13 cellular contexts compared by ENCODE assay signal in genomic region chr10:11197854-11198253, GRCh38.
DNase-seq lines count a peak whose midpoint lies in the region; ATAC-seq and TF ChIP-seq lines count a peak whose summit lies in the region.
"Had no signal": no experiment of that assay in that cellular context is flagged by ENCODE, and none has a peak within 500 bp of the region (broad histone marks: within the 10 kb centered on the region; RNA-seq: fewer than 3 reads in every experiment).

No MANE protein-coding gene starts in this region.

- no peak for TF ChIP-seq CTCF in natural killer cell (IDR thresholded peaks at IDR 0.05)

- DNase-seq in activated CD4-positive, alpha-beta T cell treated with anti-CD3 and anti-CD28 coated beads for 36 hours = no peak
- no peak for DNase-seq in activated CD4-positive, alpha-beta T cell treated with anti-CD3 and anti-CD28 coated beads, Interleukin-2, amount 50 U/mL, for 4 hours
- DNase-seq in HEK293T (ENCODE audit: extremely low spot score) = no peak
- no peak for DNase-seq in adipocyte (ENCODE audit: low read depth)
- no peak for DNase-seq in natural killer cell
- no peak for DNase-seq in GM19238 (ENCODE audit: insufficient read length, low spot score)
- no peak for DNase-seq in T-helper 2 cell treated with Interferon-gamma antibody and Interleukin-4, amounts not matched to agents 5 μg/mL and 100 μg/mL, for 36 hours (ENCODE audit: low spot score)
- no peak for DNase-seq in OCI-M2 (lab: John Stamatoyannopoulos, UW; ENCODE audit: unreplicated experiment)
- DNase-seq: activated T-cell treated with anti-CD3 and anti-CD28 coated beads, Interleukin-2, amount 50 U/mL, for 48 hours; HFFc6; NCI-H2171 had no signal

- peak overlapping the region; percentile 92 for H3K27ac Mint-ChIP-seq in activated CD4-positive, alpha-beta T cell treated with anti-CD3 and anti-CD28 coated beads for 36 hours
- no peak overlapping the region for H3K27ac Mint-ChIP-seq in natural killer cell
- no peak overlapping the region for H3K27ac Mint-ChIP-seq in T-helper 2 cell treated with Interferon-gamma antibody and Interleukin-4, amounts not matched to agents 5 μg/mL and 100 μg/mL, for 36 hours
- H3K27ac Mint-ChIP-seq: HFFc6 had no signal

- peaks cover 91% of the 10 kb centered on the region for H3K36me3 Mint-ChIP-seq in activated CD4-positive, alpha-beta T cell treated with anti-CD3 and anti-CD28 coated beads for 36 hours (ENCODE audit: low read depth)
- peaks cover 7% of the 10 kb centered on the region for H3K36me3 Mint-ChIP-seq in natural killer cell
- peaks cover 85% of the 10 kb centered on the region for H3K36me3 Mint-ChIP-seq in T-helper 2 cell treated with Interferon-gamma antibody and Interleukin-4, amounts not matched to agents 5 μg/mL and 100 μg/mL, for 36 hours (ENCODE audit: low read depth)

- peak overlapping the region; percentile 46 for H3K9ac ChIP-seq in adipocyte (ENCODE audit: low read length)

- POLR2A ChIA-PET in activated CD4-positive, alpha-beta T cell treated with anti-CD3 and anti-CD28 coated beads for 36 hours (lab: Charles Lee) = no interaction called here
- POLR2A ChIA-PET in HEK293T (lab: Yijun Ruan, JAX) = no interaction called here

- peaks cover 10% of the 10 kb centered on the region for H3K4me1 ChIP-seq in adipocyte (ENCODE audit: control insufficient read depth, insufficient read depth, low read length)
- H3K4me1 ChIP-seq: pancreas had no signal

- CTCF ChIA-PET in activated CD4-positive, alpha-beta T cell treated with anti-CD3 and anti-CD28 coated beads for 36 hours (lab: Charles Lee) = interaction anchor here (0.8 to 1.8 kb wide), 3 partner anchors 8 to 92 kb away, joined by 3 to 7 read pairs (median 3); no protein-coding TSS in a partner anchor
- CTCF ChIA-PET in HEK293T (lab: Yijun Ruan, JAX) = interaction anchor here (0.7 kb wide), 1 partner anchor 8 kb away, joined by 3 read pairs; no protein-coding TSS in a partner anchor

- no peaks in the 10 kb centered on the region for H3K27me3 ChIP-seq in adipocyte (replicated peaks; ENCODE audit: control insufficient read depth, insufficient read depth, low read length)
- H3K27me3 ChIP-seq: pancreas had no signal

- H3K4me3 Mint-ChIP-seq in activated CD4-positive, alpha-beta T cell treated with anti-CD3 and anti-CD28 coated beads for 36 hours = no peak overlapping the region
- H3K4me3 Mint-ChIP-seq in natural killer cell = peak overlapping the region; percentile 77
- no peak overlapping the region for H3K4me3 Mint-ChIP-seq in T-helper 2 cell treated with Interferon-gamma antibody and Interleukin-4, amounts not matched to agents 5 μg/mL and 100 μg/mL, for 36 hours

- H3K36me3 ChIP-seq in adipocyte (ENCODE audit: control insufficient read depth, insufficient read depth, low read length, severe bottlenecking) = peaks cover 7% of the 10 kb centered on the region
- H3K36me3 ChIP-seq: pancreas, thoracic aorta had no signal

- peaks cover 97% of the 10 kb centered on the region for H3K4me1 Mint-ChIP-seq in activated CD4-positive, alpha-beta T cell treated with anti-CD3 and anti-CD28 coated beads for 36 hours
- H3K4me1 Mint-ChIP-seq in natural killer cell = peaks cover 95 to 97% of the 10 kb centered on the region in 2 donors
- peaks cover 73% of the 10 kb centered on the region for H3K4me1 Mint-ChIP-seq in T-helper 2 cell treated with Interferon-gamma antibody and Interleukin-4, amounts not matched to agents 5 μg/mL and 100 μg/mL, for 36 hours (ENCODE audit: low read depth)

- no peaks in the 10 kb centered on the region for H3K9me3 ChIP-seq in adipocyte (ENCODE audit: control insufficient read depth, low read length)
- H3K9me3 ChIP-seq: pancreas, thoracic aorta had no signal

- intact Hi-C loops in activated CD4-positive, alpha-beta T cell treated with anti-CD3 and anti-CD28 coated beads for 36 hours (cut with DNase I, micrococcal nuclease) = no loop called here
- intact Hi-C loops in natural killer cell (cut with micrococcal nuclease) = no loop called here

- no peaks in the 10 kb centered on the region for H3K27me3 Mint-ChIP-seq in activated CD4-positive, alpha-beta T cell treated with anti-CD3 and anti-CD28 coated beads for 36 hours
- H3K27me3 Mint-ChIP-seq in natural killer cell (ENCODE audit: low read depth in 2 of 2) = no peaks in the 10 kb centered on the region
- H3K27me3 Mint-ChIP-seq in T-helper 2 cell treated with Interferon-gamma antibody and Interleukin-4, amounts not matched to agents 5 μg/mL and 100 μg/mL, for 36 hours (ENCODE audit: low read depth) = no peaks in the 10 kb centered on the region

- peak overlapping the region; percentile 59 for H3K4me3 ChIP-seq in adipocyte (ENCODE audit: low read length)
- H3K4me3 ChIP-seq: pancreas, thoracic aorta had no signal

- no peak for ATAC-seq in activated CD4-positive, alpha-beta T cell treated with anti-CD3 and anti-CD28 coated beads for 36 hours
- no peak for ATAC-seq in natural killer cell

- no peaks in the 10 kb centered on the region for H3K9me3 Mint-ChIP-seq in activated CD4-positive, alpha-beta T cell treated with anti-CD3 and anti-CD28 coated beads for 36 hours (ENCODE audit: low read depth)
- H3K9me3 Mint-ChIP-seq in natural killer cell = no peaks in the 10 kb centered on the region
- H3K9me3 Mint-ChIP-seq in T-helper 2 cell treated with Interferon-gamma antibody and Interleukin-4, amounts not matched to agents 5 μg/mL and 100 μg/mL, for 36 hours = no peaks in the 10 kb centered on the region

TF ChIP-seq in HEK293T, 16 proteins besides CTCF, POLR2A, EP300 and RAD21:
- no peak for TF ChIP-seq SP1 (IDR thresholded peaks at IDR 0.05)
- peak; percentile 76 for TF ChIP-seq PKNOX1 (IDR thresholded peaks at IDR 0.05)
- TF ChIP-seq TARDBP (IDR thresholded peaks at IDR 0.05) = no peak
